Comparison of ENCODE assay signal across 27 cellular contexts in the genomic region with DNA sequence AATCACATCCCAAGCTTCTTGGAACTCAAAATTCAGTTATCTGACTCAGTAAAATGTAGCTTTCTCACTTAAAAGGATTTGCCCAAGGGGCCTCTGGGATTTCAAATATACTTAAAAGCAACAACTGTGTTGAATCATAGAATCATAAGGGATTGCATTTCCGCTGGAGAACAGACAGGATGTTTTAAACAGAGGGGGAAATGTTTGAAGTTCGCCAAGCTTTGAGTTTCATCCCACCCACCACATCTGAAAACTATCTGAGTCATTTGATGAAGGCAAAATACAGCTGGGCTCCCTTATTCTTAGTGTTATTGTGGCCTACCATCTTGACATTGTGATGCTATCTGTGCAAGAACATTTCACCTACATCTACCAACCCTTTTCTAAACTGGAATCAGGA.
DNase-seq lines count a peak whose midpoint lies in the region; ATAC-seq lines count a peak whose summit lies in the region.
"Had no signal": no experiment of that assay in that cellular context is flagged by ENCODE, and none has a peak within 500 bp of the region (broad histone marks: within the 10 kb centered on the region; RNA-seq: fewer than 3 reads in every experiment).

No MANE protein-coding gene starts in this region.

- peak in 1 of 3 donors; percentile 65 for DNase-seq in CD4-positive, CD25-positive, alpha-beta regulatory T cell
- peak; percentile 1 for DNase-seq in EL
- no peak for DNase-seq in activated naive CD8-positive, alpha-beta T cell treated with anti-CD3 and anti-CD28 coated beads, Interleukin-2, amount 10 ng/mL, durations not matched to agents 7 days and 5 days
- DNase-seq in foreskin melanocyte: peak; percentile 35
- DNase-seq in SW480 (ENCODE audit: low spot score): no peak
- no peak for DNase-seq in hippocampal formation (lab: John Stamatoyannopoulos, UW)
- DNase-seq: activated CD4-positive, CD25-positive, alpha-beta regulatory T cell treated with anti-CD3 and anti-CD28 coated beads, Interleukin-2, amount 50 U/mL, for 72 hours; activated gamma-delta T cell; COR-L47; DMS79 treated with DMSO at 0.1 percent for 48 hours; effector memory CD4-positive, alpha-beta T cell; H7; heart left ventricle; NCI-H524 treated with DMSO at 0.1 percent for 48 hours; posterior cingulate gyrus; RPMI8226; sigmoid colon; SK-N-SH; stimulated activated CD4-positive, alpha-beta T cell treated with anti-CD3 and anti-CD28 coated beads, Interleukin-1b, Interleukin-23, amount 100 ng/mL, for 48 hours; stimulated activated naive CD4-positive, alpha-beta T cell had no signal

- peak overlapping the region in 2 of 3 donors; percentile 77 to 78 for H3K27ac Mint-ChIP-seq in CD4-positive, CD25-positive, alpha-beta regulatory T cell
- peak overlapping the region; percentile 64 for H3K27ac Mint-ChIP-seq in activated naive CD8-positive, alpha-beta T cell treated with anti-CD3 and anti-CD28 coated beads, Interleukin-2, amount 10 ng/mL, durations not matched to agents 7 days and 5 days
- H3K27ac Mint-ChIP-seq: mesothelial cell of epicardium, nephron had no signal

- POLR2A ChIA-PET in activated naive CD8-positive, alpha-beta T cell treated with anti-CD3 and anti-CD28 coated beads, Interleukin-2, amount 10 ng/mL, durations not matched to agents 7 days and 5 days (lab: Charles Lee): no interaction called here

- peaks cover 5 to 10% (median 8%) of the 10 kb centered on the region in 4 donors for H3K4me1 Mint-ChIP-seq in CD4-positive, CD25-positive, alpha-beta regulatory T cell
- peaks cover 11% of the 10 kb centered on the region for H3K4me1 Mint-ChIP-seq in activated naive CD8-positive, alpha-beta T cell treated with anti-CD3 and anti-CD28 coated beads, Interleukin-2, amount 10 ng/mL, durations not matched to agents 7 days and 5 days
- H3K4me1 Mint-ChIP-seq: mesothelial cell of epicardium, nephron had no signal

- H3K36me3 Mint-ChIP-seq in CD4-positive, CD25-positive, alpha-beta regulatory T cell: no peaks in the 10 kb centered on the region
- peaks cover 2% of the 10 kb centered on the region for H3K36me3 Mint-ChIP-seq in activated naive CD8-positive, alpha-beta T cell treated with anti-CD3 and anti-CD28 coated beads, Interleukin-2, amount 10 ng/mL, durations not matched to agents 7 days and 5 days
- H3K36me3 Mint-ChIP-seq: mesothelial cell of epicardium had no signal

- no peak overlapping the region for H3K4me3 Mint-ChIP-seq in CD4-positive, CD25-positive, alpha-beta regulatory T cell
- peak overlapping the region; percentile 47 for H3K4me3 Mint-ChIP-seq in activated naive CD8-positive, alpha-beta T cell treated with anti-CD3 and anti-CD28 coated beads, Interleukin-2, amount 10 ng/mL, durations not matched to agents 7 days and 5 days
- H3K4me3 Mint-ChIP-seq: mesothelial cell of epicardium, nephron had no signal

- peaks cover 0 to 3% (median 0%) of the 10 kb centered on the region in 7 donors for H3K9me3 Mint-ChIP-seq in CD4-positive, CD25-positive, alpha-beta regulatory T cell
- H3K9me3 Mint-ChIP-seq in activated naive CD8-positive, alpha-beta T cell treated with anti-CD3 and anti-CD28 coated beads, Interleukin-2, amount 10 ng/mL, durations not matched to agents 7 days and 5 days: peaks cover 6% of the 10 kb centered on the region
- H3K9me3 Mint-ChIP-seq: nephron had no signal

- H3K27ac ChIP-seq in CD4-positive, CD25-positive, alpha-beta regulatory T cell (ENCODE audit: insufficient read depth, low read length, poor library complexity, severe bottlenecking): no peak overlapping the region
- H3K27ac ChIP-seq: ascending aorta, heart left ventricle, sigmoid colon, tibial nerve had no signal

- ATAC-seq in CD4-positive, CD25-positive, alpha-beta regulatory T cell (ENCODE audit: low read depth in 2 of 2): no peak
- ATAC-seq in activated naive CD8-positive, alpha-beta T cell treated with anti-CD3 and anti-CD28 coated beads, Interleukin-2, amount 10 ng/mL, durations not matched to agents 7 days and 5 days (ENCODE audit: low read depth): peak; percentile 50
- ATAC-seq in HG02938 (IDR thresholded peaks at IDR 0.05; ENCODE audit: unreplicated experiment): no peak
- ATAC-seq: esophagus mucosa, left lobe of liver had no signal

- no peaks in the 10 kb centered on the region for H3K9me3 ChIP-seq in CD4-positive, CD25-positive, alpha-beta regulatory T cell (ENCODE audit: control insufficient read depth in 2 of 2, low read length in 2 of 2)
- H3K9me3 ChIP-seq: ascending aorta, heart left ventricle, sigmoid colon, SK-N-SH, tibial nerve had no signal

- no peaks in the 10 kb centered on the region for H3K36me3 ChIP-seq in CD4-positive, CD25-positive, alpha-beta regulatory T cell (ENCODE audit: control insufficient read depth, insufficient read depth, low read length)
- H3K36me3 ChIP-seq: ascending aorta, heart left ventricle, sigmoid colon, tibial nerve had no signal

- H3K4me1 ChIP-seq in CD4-positive, CD25-positive, alpha-beta regulatory T cell (ENCODE audit: control insufficient read depth, insufficient read depth, low read length, poor library complexity, severe bottlenecking): no peaks in the 10 kb centered on the region
- H3K4me1 ChIP-seq: ascending aorta, heart left ventricle, sigmoid colon, tibial nerve had no signal

- H3K27me3 Mint-ChIP-seq in CD4-positive, CD25-positive, alpha-beta regulatory T cell: no peaks in the 10 kb centered on the region
- H3K27me3 Mint-ChIP-seq in activated naive CD8-positive, alpha-beta T cell treated with anti-CD3 and anti-CD28 coated beads, Interleukin-2, amount 10 ng/mL, durations not matched to agents 7 days and 5 days: no peaks in the 10 kb centered on the region

- no peak overlapping the region for H3K4me3 ChIP-seq in CD4-positive, CD25-positive, alpha-beta regulatory T cell (ENCODE audit: low read depth, low read length)
- H3K4me3 ChIP-seq: ascending aorta, heart left ventricle, sigmoid colon, tibial nerve had no signal

- no peaks in the 10 kb centered on the region for H3K27me3 ChIP-seq in CD4-positive, CD25-positive, alpha-beta regulatory T cell (ENCODE audit: control insufficient read depth, insufficient read depth, low read length)
- H3K27me3 ChIP-seq: ascending aorta, heart left ventricle, sigmoid colon, tibial nerve had no signal

Comparison
In these comparisons a context has a peak if more than half of its experiments do, and no peak if none do; other contexts are left out.
1. DNase-seq: peak in EL (single experiment) and foreskin melanocyte (single experiment); none in activated naive CD8-positive, alpha-beta T cell treated with anti-CD3 and anti-CD28 coated beads, Interleukin-2, amount 10 ng/mL, durations not matched to agents 7 days and 5 days (single experiment), SW480 (single experiment) and hippocampal formation (0 of 2).